15 cellular contexts compared by ENCODE assay signal in the genomic region with DNA sequence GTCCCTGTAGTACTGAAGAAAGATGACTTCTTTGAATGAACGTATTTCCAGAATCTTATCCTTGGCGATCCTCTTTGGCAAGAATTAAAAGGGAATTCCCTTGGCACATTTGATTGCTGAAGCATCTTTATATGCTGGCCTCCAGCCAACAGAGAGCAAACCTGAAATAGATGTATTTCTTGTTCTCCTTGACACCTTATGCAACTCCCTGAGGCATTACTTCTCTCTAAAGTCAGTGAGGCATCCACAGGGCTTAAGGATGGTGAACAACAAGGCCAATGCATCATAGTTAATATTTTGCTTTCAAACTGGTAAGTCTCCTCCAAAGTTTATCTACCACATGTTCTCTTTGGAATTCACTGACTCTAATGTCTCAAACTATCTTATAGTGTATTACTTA.
DNase-seq lines count a peak whose midpoint lies in the region; TF ChIP-seq lines count a peak whose summit lies in the region.
"Had no signal": no experiment of that assay in that cellular context is flagged by ENCODE, and none has a peak within 500 bp of the region (broad histone marks: within the 10 kb centered on the region; RNA-seq: fewer than 3 reads in every experiment).

No MANE protein-coding gene starts in this region.

- H3K27ac Mint-ChIP-seq in mesothelial cell of epicardium, result peak overlapping the region; percentile 81
- H3K27ac Mint-ChIP-seq: B cell; CD4-positive, alpha-beta T cell; GM23338 had no signal

- no peak overlapping the region for H3K4me3 Mint-ChIP-seq in mesothelial cell of epicardium
- H3K4me3 Mint-ChIP-seq: B cell; CD4-positive, alpha-beta T cell; GM23338 had no signal

- no peaks in the 10 kb centered on the region for H3K27me3 Mint-ChIP-seq in mesothelial cell of epicardium (ENCODE audit: low read depth)
- H3K27me3 Mint-ChIP-seq: B cell; CD4-positive, alpha-beta T cell had no signal

- TF ChIP-seq POLR2A in lower leg skin (IDR thresholded peaks at IDR 0.05), result no peak

- peaks cover 28% of the 10 kb centered on the region for H3K4me1 Mint-ChIP-seq in mesothelial cell of epicardium
- H3K4me1 Mint-ChIP-seq: B cell, GM23338 had no signal

- peak; percentile 8 for DNase-seq in G401 (ENCODE audit: low spot score)
- peak; percentile 49 for DNase-seq in NCI-H2171 (lab: John Stamatoyannopoulos, UW)
- DNase-seq in cerebellar cortex (ENCODE audit: low spot score), result peak; percentile 3
- DNase-seq in mesothelial cell of epicardium (ENCODE audit: low spot score in 2 of 2, unreplicated experiment in 2 of 2), result peak in 1 of 2 experiments; percentile 39
- DNase-seq in effector CD4-positive, alpha-beta T cell, result no peak
- DNase-seq in lower leg skin (ENCODE audit: low spot score in 2 of 2), result no peak
- DNase-seq in occipital lobe (lab: John Stamatoyannopoulos, UW), result no peak
- no peak for DNase-seq in SHP77 treated with DMSO at 0.1 percent for 48 hours (lab: John Stamatoyannopoulos, UW)
- DNase-seq: C1 segment of cervical spinal cord; Calu3; CD4-positive, alpha-beta T cell; DND-41; H7 had no signal

- intact Hi-C loops in lower leg skin (cut with DNase I; ENCODE audit: low total_unique reads), result no loop called here

- in situ Hi-C loops in G401 (cut with HindIII; ENCODE audit: low sequenced_read_pairs), result no loop called here

- H3K9me3 Mint-ChIP-seq in mesothelial cell of epicardium, result no peaks in the 10 kb centered on the region
- H3K9me3 Mint-ChIP-seq: CD4-positive, alpha-beta T cell; GM23338 had no signal

- no peak overlapping the region for H3K4me3 ChIP-seq in lower leg skin (ENCODE audit: low read depth, poor library complexity, severe bottlenecking)
- H3K4me3 ChIP-seq: GM23338 had no signal

- WGBS in lower leg skin, 2 donors, result 29 to 41% methylated on average over 2 of the region's 2 CpGs

- no peak for TF ChIP-seq CTCF in mesothelial cell of epicardium (IDR thresholded peaks at IDR 0.05; ENCODE audit: unreplicated experiment)
- TF ChIP-seq CTCF in lower leg skin (IDR thresholded peaks at IDR 0.05), result no peak

- peaks cover 9% of the 10 kb centered on the region for H3K36me3 Mint-ChIP-seq in mesothelial cell of epicardium

Comparison
In these comparisons a context has a peak if more than half of its experiments do, and no peak if none do; other contexts are left out.
1. DNase-seq: peak in G401 (single experiment), NCI-H2171 (single experiment) and cerebellar cortex (single experiment); none in effector CD4-positive, alpha-beta T cell (single experiment), lower leg skin (0 of 2), occipital lobe (single experiment) and SHP77 treated with DMSO at 0.1 percent for 48 hours (single experiment).